26 cellular contexts compared by ENCODE assay signal in the genomic region with DNA sequence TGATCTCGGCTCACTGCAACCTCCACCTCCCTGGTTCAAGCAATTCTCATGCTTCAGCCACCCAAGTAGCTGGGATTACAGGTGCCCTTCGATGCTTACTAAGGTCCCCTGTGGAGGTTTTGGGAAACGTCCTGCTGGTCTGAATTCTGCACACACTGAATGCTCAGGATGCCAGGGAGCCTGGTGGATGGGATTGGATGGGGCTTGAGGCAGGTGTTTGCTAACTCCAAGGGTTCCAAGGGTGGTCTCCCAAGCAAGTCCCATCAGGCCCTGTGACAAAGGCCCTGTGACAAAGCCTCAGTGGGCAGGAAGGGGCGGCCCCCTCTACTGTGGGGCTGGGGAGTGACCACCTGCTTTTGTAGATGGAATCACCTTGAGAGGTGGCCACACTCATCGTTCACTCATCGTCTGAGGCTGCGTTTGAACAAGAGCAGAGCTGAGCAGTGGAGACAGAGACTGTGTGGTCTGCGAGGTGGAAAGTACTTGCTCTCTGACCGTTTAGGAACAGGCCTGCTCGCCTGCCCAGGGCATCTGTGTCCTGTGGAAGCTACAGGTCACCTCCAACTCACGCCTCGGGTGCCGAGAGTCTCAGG. TPM values are rescaled to one million over a fixed set of nuclear protein-coding genes. Genes with fewer than 3 reads are reported as not detected.
A peak's percentile ranks its signal among the peaks of the same experiment; 100 is the strongest.
DNase-seq lines count a peak whose midpoint lies in the region; ATAC-seq and TF ChIP-seq lines count a peak whose summit lies in the region.
"Had no signal": no experiment of that assay in that cellular context is flagged by ENCODE, and none has a peak within 500 bp of the region (broad histone marks: within the 10 kb centered on the region; RNA-seq: fewer than 3 reads in every experiment).

No MANE protein-coding gene starts in this region.

- no peaks in the 10 kb centered on the region for H4K20me1 ChIP-seq in IMR-90 (ENCODE audit: insufficient read depth, low read length)

- TF ChIP-seq EP300 in suprapubic skin (IDR thresholded peaks at IDR 0.05), result no peak

- TF ChIP-seq POLR2A in IMR-90 (IDR thresholded peaks at IDR 0.05; ENCODE audit: low read depth, low read length), result no peak
- TF ChIP-seq POLR2A in suprapubic skin (IDR thresholded peaks at IDR 0.05), result no peak

- peaks cover 6% of the 10 kb centered on the region for H3K9me3 Mint-ChIP-seq in activated CD8-positive, alpha-beta memory T cell treated with anti-CD3 and anti-CD28 coated beads, Interleukin-2, amount 10 ng/mL, durations not matched to agents 7 days and 5 days (ENCODE audit: low read depth)

- H3K4me1 ChIP-seq in IMR-90 (ENCODE audit: control insufficient read depth, insufficient read depth, low read length) (no peaks in the 10 kb centered on the region), lower lobe of right lung (no peaks in the 10 kb centered on the region), suprapubic skin (no peaks in the 10 kb centered on the region)
- H3K4me1 ChIP-seq: left lung, psoas muscle, transverse colon had no signal

- BruUV-seq in IMR-90 (replicated peaks; lab: Mats Ljungman, UMichigan), result no TSS peak

- POLR2A ChIA-PET in IMR-90 (lab: Charles Lee; ENCODE audit: unreplicated experiment), result no interaction called here

- H3K18ac ChIP-seq in IMR-90 (ENCODE audit: low read depth, low read length), result no peak overlapping the region

- H4K91ac ChIP-seq in IMR-90 (ENCODE audit: insufficient read depth, low read depth, low read length), result no peak overlapping the region

- no peak overlapping the region for H2BK15ac ChIP-seq in IMR-90 (ENCODE audit: low read depth, low read length)

- H3K36me3 ChIP-seq in IMR-90 (ENCODE audit: control insufficient read depth, insufficient read depth, low read length), result no peaks in the 10 kb centered on the region
- H3K36me3 ChIP-seq in lower lobe of right lung, result no peaks in the 10 kb centered on the region
- no peaks in the 10 kb centered on the region for H3K36me3 ChIP-seq in suprapubic skin
- H3K36me3 ChIP-seq: cardiac muscle cell, left lung, transverse colon had no signal

- H3K23ac ChIP-seq in IMR-90 (ENCODE audit: low read depth, low read length), result no peak overlapping the region

- no peak for ATAC-seq in activated CD8-positive, alpha-beta memory T cell treated with anti-CD3 and anti-CD28 coated beads, Interleukin-2, amount 10 ng/mL, durations not matched to agents 7 days and 5 days
- ATAC-seq in IMR-90 (ENCODE audit: low read depth) (no peak), lower lobe of right lung (no peak), HG03439 (IDR thresholded peaks at IDR 0.05; ENCODE audit: unreplicated experiment) (no peak), HG03139 (IDR thresholded peaks at IDR 0.05; ENCODE audit: unreplicated experiment) (no peak)
- ATAC-seq: effector memory CD8-positive, alpha-beta T cell; K562; left lung; psoas muscle had no signal

- no peak overlapping the region for H3K56ac ChIP-seq in IMR-90 (ENCODE audit: extremely low read depth, insufficient read depth, low read length)

- H3K4ac ChIP-seq in IMR-90 (ENCODE audit: low read depth, low read length), result no peak overlapping the region

- H3K27me3 ChIP-seq in IMR-90 (ENCODE audit: control insufficient read depth, insufficient read depth, low read length) (peaks cover 17% of the 10 kb centered on the region; the same call in 1 of the 2 replicates), lower lobe of right lung (ENCODE audit: low read depth) (peaks cover 13% of the 10 kb centered on the region), suprapubic skin (peaks cover 10% of the 10 kb centered on the region)
- H3K27me3 ChIP-seq: cardiac muscle cell had no signal

- peaks cover 21% of the 10 kb centered on the region for H3K27me3 Mint-ChIP-seq in activated CD8-positive, alpha-beta memory T cell treated with anti-CD3 and anti-CD28 coated beads, Interleukin-2, amount 10 ng/mL, durations not matched to agents 7 days and 5 days

- in situ Hi-C loops in IMR-90 (cut with MboI; ENCODE audit: low sequenced_read_pairs), result loop anchor here (5.0 kb wide), 1 partner anchor 283 kb away; no protein-coding TSS in a partner anchor

- no peak overlapping the region for H3K4me2 ChIP-seq in IMR-90 (ENCODE audit: low read depth, low read length)
- H3K4me2 ChIP-seq: SK-N-SH had no signal

- H2BK120ac ChIP-seq in IMR-90 (ENCODE audit: low read depth, low read length), result no peak overlapping the region

- H3K9me3 ChIP-seq in IMR-90 (ENCODE audit: control insufficient read depth, insufficient read depth, low read length) (peaks cover 2% of the 10 kb centered on the region; the same call in 1 of the 2 replicates), lower lobe of right lung (no peaks in the 10 kb centered on the region), suprapubic skin (no peaks in the 10 kb centered on the region)
- H3K9me3 ChIP-seq: left lung, psoas muscle, SK-N-SH, transverse colon had no signal

- H2AK9ac ChIP-seq in IMR-90 (replicated peaks; ENCODE audit: low read depth, low read length, poor library complexity), result no peak overlapping the region

- H3K4me3 ChIP-seq in IMR-90 (ENCODE audit: insufficient read depth, low read depth, low read length), result no peak overlapping the region
- H3K4me3 ChIP-seq in lower lobe of right lung, result no peak overlapping the region
- no peak overlapping the region for H3K4me3 ChIP-seq in suprapubic skin
- H3K4me3 ChIP-seq: cardiac muscle cell, K562, left lung, psoas muscle, transverse colon had no signal

- no peak overlapping the region for H3K14ac ChIP-seq in IMR-90 (replicated peaks; ENCODE audit: low read depth, low read length)

- no peaks in the 10 kb centered on the region for H3K9me1 ChIP-seq in IMR-90 (ENCODE audit: insufficient read depth, low read length)

- H3K79me1 ChIP-seq in IMR-90 (ENCODE audit: low read depth in 1 of 2, low read length in 2 of 2), result no peaks in the 10 kb centered on the region

- CTCF ChIA-PET in activated CD8-positive, alpha-beta memory T cell treated with anti-CD3 and anti-CD28 coated beads, Interleukin-2, amount 10 ng/mL, durations not matched to agents 7 days and 5 days (lab: Charles Lee), result no interaction called here
- CTCF ChIA-PET in IMR-90 (lab: Yijun Ruan, JAX), result no interaction called here

- H2AK5ac ChIP-seq in IMR-90 (ENCODE audit: low read depth, low read length), result no peak overlapping the region

- no peaks in the 10 kb centered on the region for H3K4me1 Mint-ChIP-seq in activated CD8-positive, alpha-beta memory T cell treated with anti-CD3 and anti-CD28 coated beads, Interleukin-2, amount 10 ng/mL, durations not matched to agents 7 days and 5 days
- H3K4me1 Mint-ChIP-seq: CD4-positive, CD25-positive, alpha-beta regulatory T cell had no signal

- WGBS in IMR-90 (ENCODE audit: extremely low coverage in 2 of 2, insufficient read length in 1 of 2), 2 experiments, result 64% methylated on average over 4 of the region's 13 CpGs; no CpG with 5 or more reads in 1 of the 2 experiments
- WGBS in suprapubic skin, result 83% methylated on average over 12 of the region's 13 CpGs

- peak; percentile 38 for DNase-seq in activated CD8-positive, alpha-beta memory T cell treated with anti-CD3 and anti-CD28 coated beads, Interleukin-2, amount 10 ng/mL, durations not matched to agents 7 days and 5 days
- no peak for DNase-seq in activated CD8-positive, alpha-beta memory T cell treated with anti-CD3 and anti-CD28 coated beads, Interleukin-2, amount 50 U/mL, for 4 hours
- no peak for DNase-seq in IMR-90
- peak; percentile 35 for DNase-seq in lower lobe of right lung
- peak; percentile 29 to 72 for DNase-seq in suprapubic skin (ENCODE audit: low spot score in 2 of 2)
- no peak for DNase-seq in NCI-H524 treated with DMSO at 0.1 percent for 48 hours (lab: John Stamatoyannopoulos, UW)
- DNase-seq: activated CD4-positive, alpha-beta T cell treated with anti-CD3 and anti-CD28 coated beads, Interleukin-2, amount 50 U/mL, for 48 hours; activated T-cell treated with anti-CD3 and anti-CD28 coated beads for 4 hours; CD4-positive, CD25-positive, alpha-beta regulatory T cell; cortex of kidney; DND-41; effector memory CD8-positive, alpha-beta T cell; glutamatergic neuron; NCI-H1092; NCI-H1694 treated with DMSO at 0.1 percent for 48 hours; NCI-H526; NK-92 treated with Interleukin-12 subunit alpha and Interleukin-12 subunit beta, amount 100 ng/mL, for 24 hours; psoas muscle; SK-N-SH; stimulated activated CD4-positive, alpha-beta T cell treated with anti-CD3 and anti-CD28 coated beads, Interleukin-4, amount 100 ng/mL, for 24 hours; transverse colon had no signal

- H4K5ac ChIP-seq in IMR-90 (ENCODE audit: low read depth, low read length), result no peak overlapping the region

- no peak overlapping the region for H2BK5ac ChIP-seq in IMR-90 (ENCODE audit: low read depth, low read length, poor library complexity, severe bottlenecking)

- no peak overlapping the region for H4K8ac ChIP-seq in IMR-90 (ENCODE audit: low read depth in 2 of 2, low read length in 2 of 2)

- no peak for TF ChIP-seq RAD21 in IMR-90 (IDR thresholded peaks at IDR 0.05; ENCODE audit: low read length)

- TF ChIP-seq CTCF in IMR-90 (conservative IDR thresholded peaks at IDR 0.05; ENCODE audit: low read depth, low read length) (no peak), lower lobe of right lung (IDR thresholded peaks at IDR 0.05) (no peak), suprapubic skin (IDR thresholded peaks at IDR 0.05) (no peak)

- peak overlapping the region; percentile 51 for H2AFZ ChIP-seq in IMR-90 (replicated peaks; ENCODE audit: low read length, poor library complexity)

- H3K27ac Mint-ChIP-seq in activated CD8-positive, alpha-beta memory T cell treated with anti-CD3 and anti-CD28 coated beads, Interleukin-2, amount 10 ng/mL, durations not matched to agents 7 days and 5 days, result no peak overlapping the region
- H3K27ac Mint-ChIP-seq: CD4-positive, CD25-positive, alpha-beta regulatory T cell; effector memory CD8-positive, alpha-beta T cell had no signal

- no peak overlapping the region for H2BK20ac ChIP-seq in IMR-90 (ENCODE audit: low read depth, low read length)

- no peaks in the 10 kb centered on the region for H3K36me3 Mint-ChIP-seq in activated CD8-positive, alpha-beta memory T cell treated with anti-CD3 and anti-CD28 coated beads, Interleukin-2, amount 10 ng/mL, durations not matched to agents 7 days and 5 days
- H3K36me3 Mint-ChIP-seq: CD4-positive, CD25-positive, alpha-beta regulatory T cell had no signal

- intact Hi-C loops in IMR-90 (cut with micrococcal nuclease) (no loop called here), lower lobe of right lung (cut with DNase I) (no loop called here)

- H3K9ac ChIP-seq in IMR-90 (ENCODE audit: low read depth, low read length), result no peak overlapping the region
- H3K9ac ChIP-seq: SK-N-SH had no signal

- H3K27ac ChIP-seq in IMR-90 (ENCODE audit: insufficient read depth, low read length), result no peak overlapping the region
- no peak overlapping the region for H3K27ac ChIP-seq in lower lobe of right lung
- no peak overlapping the region for H3K27ac ChIP-seq in suprapubic skin
- H3K27ac ChIP-seq: cardiac muscle cell, left lung, psoas muscle, transverse colon had no signal

- dilution Hi-C loops in IMR-90 (cut with HindIII; ENCODE audit: low sequenced_read_pairs, unreplicated experiment), result no loop called here

- H3K4me3 Mint-ChIP-seq in activated CD8-positive, alpha-beta memory T cell treated with anti-CD3 and anti-CD28 coated beads, Interleukin-2, amount 10 ng/mL, durations not matched to agents 7 days and 5 days, result no peak overlapping the region
- H3K4me3 Mint-ChIP-seq: CD4-positive, CD25-positive, alpha-beta regulatory T cell; effector memory CD8-positive, alpha-beta T cell had no signal

RNA-seq across cellular contexts. Expression of a gene that starts 40.2 kb away (rescaled TPM):
- total RNA-seq in activated CD8-positive, alpha-beta memory T cell treated with anti-CD3 and anti-CD28 coated beads, Interleukin-2, amount 10 ng/mL, durations not matched to agents 7 days and 5 days, result 10 to 100 TPM; 62.0 to 84.7 TPM
- total RNA-seq in IMR-90 (2012; rRNA removed) (63.9 and 85.9 TPM in 2 replicates), lower lobe of right lung (25.1 TPM), suprapubic skin (10 to 100 TPM; 13.7 to 62.5 (median 41.2) TPM)
- polyA plus RNA-seq in IMR-90 (2012; rRNA removed), result 103 and 134 TPM in 2 replicates
- polyA plus RNA-seq in IMR-90 (2012; cell fraction: cytosol; rRNA removed), result 101 and 125 TPM in 2 replicates
- 35.7 and 44.4 TPM in 2 replicates for polyA plus RNA-seq in IMR-90 (2012; cell fraction: nucleus; rRNA removed; ENCODE audit: low replicate concordance)

RNA-seq across cellular contexts. Expression of a gene that starts 41.7 kb away (rescaled TPM):
- total RNA-seq in activated CD8-positive, alpha-beta memory T cell treated with anti-CD3 and anti-CD28 coated beads, Interleukin-2, amount 10 ng/mL, durations not matched to agents 7 days and 5 days, result 10 to 100 TPM; 35.2 to 37.5 TPM
- 10.4 and 26.9 TPM in 2 replicates for total RNA-seq in IMR-90 (2012; rRNA removed)
- polyA plus RNA-seq in IMR-90 (2012; rRNA removed), result 69.0 and 119 TPM in 2 replicates
- 70.7 and 121 TPM in 2 replicates for polyA plus RNA-seq in IMR-90 (2012; cell fraction: cytosol; rRNA removed)
- polyA plus RNA-seq in IMR-90 (2012; cell fraction: nucleus; rRNA removed; ENCODE audit: low replicate concordance), result 19.3 and 45.4 TPM in 2 replicates
- total RNA-seq in lower lobe of right lung, result 21.3 TPM
- total RNA-seq in suprapubic skin, result 10 to 100 TPM; 38.9 to 64.5 (median 51.2) TPM

Comparison
In these comparisons a context has a peak if more than half of its experiments do, and no peak if none do; other contexts are left out.
1. DNase-seq: peak in activated CD8-positive, alpha-beta memory T cell treated with anti-CD3 and anti-CD28 coated beads, Interleukin-2, amount 10 ng/mL, durations not matched to agents 7 days and 5 days (single experiment), lower lobe of right lung (single experiment) and suprapubic skin (2 of 2); none in activated CD8-positive, alpha-beta memory T cell treated with anti-CD3 and anti-CD28 coated beads, Interleukin-2, amount 50 U/mL, for 4 hours (single experiment), IMR-90 (single experiment) and NCI-H524 treated with DMSO at 0.1 percent for 48 hours (single experiment).